10 cellular contexts compared by ENCODE assay signal in the genomic region with DNA sequence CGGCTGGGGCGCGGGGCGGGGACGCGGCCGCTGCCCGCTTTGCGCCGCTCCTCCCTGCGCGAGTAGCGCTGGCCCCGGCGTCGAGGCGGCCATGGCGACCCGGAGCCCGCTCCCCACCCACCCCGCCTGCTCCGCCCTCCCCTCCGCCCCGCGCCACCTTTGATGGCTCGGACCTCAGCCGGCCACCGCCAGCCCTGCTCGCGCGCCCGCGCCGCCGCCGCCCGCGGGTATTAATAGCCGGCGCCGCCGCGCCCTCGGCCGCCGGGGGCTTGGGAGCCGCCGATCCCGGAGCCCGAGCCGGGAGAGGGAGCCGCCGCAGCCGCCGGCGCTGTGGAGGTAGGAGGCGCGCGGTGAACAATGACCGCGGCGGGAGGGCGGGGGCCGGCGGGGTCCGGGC. TPM values are rescaled to one million over a fixed set of nuclear protein-coding genes. Genes with fewer than 3 reads are reported as not detected.
DNase-seq lines count a peak whose midpoint lies in the region; ATAC-seq and TF ChIP-seq lines count a peak whose summit lies in the region.
"Had no signal": no experiment of that assay in that cellular context is flagged by ENCODE, and none has a peak within 500 bp of the region (broad histone marks: within the 10 kb centered on the region; RNA-seq: fewer than 3 reads in every experiment).

No MANE protein-coding gene starts in this region.

- H3K36me3 Mint-ChIP-seq in activated T-helper 1 cell treated with anti-CD3 and anti-CD28 coated beads, Interleukin-12 subunit alpha, Interleukin-12 subunit beta, Interleukin-2, Interleukin-4 antibody, amounts not matched to agents 30 ng/mL and 10 ng/mL and 1 ng/mL, durations not matched to agents 14 hours and 24 hours and 36 hours (ENCODE audit: low read depth) = no peaks in the 10 kb centered on the region

- peak overlapping the region; percentile 81 for H3K4me3 ChIP-seq in epithelial cell of proximal tubule (ENCODE audit: low read depth, low read length)

- H3K4me3 Mint-ChIP-seq in activated T-helper 1 cell treated with anti-CD3 and anti-CD28 coated beads, Interleukin-12 subunit alpha, Interleukin-12 subunit beta, Interleukin-2, Interleukin-4 antibody, amounts not matched to agents 30 ng/mL and 10 ng/mL and 1 ng/mL, durations not matched to agents 14 hours and 24 hours and 36 hours = no peak overlapping the region

- intact Hi-C loops in posterior cingulate gyrus (cut with DNase I) = loop anchor here (2.0 to 5.0 kb wide), 2 partner anchors 166 to 254 kb away; no protein-coding TSS in a partner anchor
- intact Hi-C loops in activated T-helper 1 cell treated with anti-CD3 and anti-CD28 coated beads, Interleukin-12 subunit alpha, Interleukin-12 subunit beta, Interleukin-2, Interleukin-4 antibody, amounts not matched to agents 30 ng/mL and 10 ng/mL and 1 ng/mL, durations not matched to agents 14 hours and 24 hours and 36 hours (cut with micrococcal nuclease) = no loop called here

- no peak for DNase-seq in epithelial cell of proximal tubule (ENCODE audit: low read depth)
- DNase-seq in posterior cingulate gyrus = peak in 6 of 10 donors; percentile 5 to 84 (median 32)
- DNase-seq in NCI-H524 treated with DMSO at 0.1 percent for 48 hours (lab: John Stamatoyannopoulos, UW) = no peak
- DNase-seq in activated T-helper 1 cell treated with anti-CD3 and anti-CD28 coated beads, Interleukin-12 subunit alpha, Interleukin-12 subunit beta, Interleukin-2, Interleukin-4 antibody, amounts not matched to agents 30 ng/mL and 10 ng/mL and 1 ng/mL, durations not matched to agents 14 hours and 24 hours and 36 hours (ENCODE audit: low spot score) = no peak
- no peak for DNase-seq in NCI-H748 (lab: John Stamatoyannopoulos, UW; ENCODE audit: unreplicated experiment)
- DNase-seq in NCI-H1694 (lab: John Stamatoyannopoulos, UW) = no peak

- H3K27ac Mint-ChIP-seq in activated T-helper 1 cell treated with anti-CD3 and anti-CD28 coated beads, Interleukin-12 subunit alpha, Interleukin-12 subunit beta, Interleukin-2, Interleukin-4 antibody, amounts not matched to agents 30 ng/mL and 10 ng/mL and 1 ng/mL, durations not matched to agents 14 hours and 24 hours and 36 hours = no peak overlapping the region
- H3K27ac Mint-ChIP-seq: T-helper 1 cell treated with Interleukin-12 subunit alpha and Interleukin-12 subunit beta and Interleukin-4 antibody, amounts not matched to agents 30 μg/mL and 1 μg/mL, for 36 hours had no signal

- H3K27me3 Mint-ChIP-seq in activated T-helper 1 cell treated with anti-CD3 and anti-CD28 coated beads, Interleukin-12 subunit alpha, Interleukin-12 subunit beta, Interleukin-2, Interleukin-4 antibody, amounts not matched to agents 30 ng/mL and 10 ng/mL and 1 ng/mL, durations not matched to agents 14 hours and 24 hours and 36 hours (ENCODE audit: insufficient read depth) = peaks cover 63% of the 10 kb centered on the region

- TF ChIP-seq CTCF in epithelial cell of proximal tubule (conservative IDR thresholded peaks at IDR 0.05; ENCODE audit: low read depth, low read length) = no peak

- H3K9me3 Mint-ChIP-seq in activated T-helper 1 cell treated with anti-CD3 and anti-CD28 coated beads, Interleukin-12 subunit alpha, Interleukin-12 subunit beta, Interleukin-2, Interleukin-4 antibody, amounts not matched to agents 30 ng/mL and 10 ng/mL and 1 ng/mL, durations not matched to agents 14 hours and 24 hours and 36 hours = no peaks in the 10 kb centered on the region
- H3K9me3 Mint-ChIP-seq: nephron; T-helper 1 cell treated with Interleukin-12 subunit alpha and Interleukin-12 subunit beta and Interleukin-4 antibody, amounts not matched to agents 30 μg/mL and 1 μg/mL, for 36 hours had no signal

- ATAC-seq in GM19438 (IDR thresholded peaks at IDR 0.05; ENCODE audit: low read depth, unreplicated experiment) = peak; percentile 5
- peak; percentile 31 for ATAC-seq in HG03103 (IDR thresholded peaks at IDR 0.05; ENCODE audit: low read depth, unreplicated experiment)

- H3K4me1 Mint-ChIP-seq in activated T-helper 1 cell treated with anti-CD3 and anti-CD28 coated beads, Interleukin-12 subunit alpha, Interleukin-12 subunit beta, Interleukin-2, Interleukin-4 antibody, amounts not matched to agents 30 ng/mL and 10 ng/mL and 1 ng/mL, durations not matched to agents 14 hours and 24 hours and 36 hours (ENCODE audit: low read depth) = no peaks in the 10 kb centered on the region

RNA-seq across cellular contexts. Expression of a gene that starts 0.3 kb away (rescaled TPM):
- 75.7 and 97.0 TPM in 2 replicates for total RNA-seq in epithelial cell of proximal tubule
- total RNA-seq in activated T-helper 1 cell treated with anti-CD3 and anti-CD28 coated beads, Interleukin-12 subunit alpha, Interleukin-12 subunit beta, Interleukin-2, Interleukin-4 antibody, amounts not matched to agents 30 ng/mL and 10 ng/mL and 1 ng/mL, durations not matched to agents 14 hours and 24 hours and 36 hours = 0.34 and 0.42 TPM in 2 replicates

RNA-seq across cellular contexts. Expression of a gene that starts 33.9 kb away (rescaled TPM):
- not detected in 2 replicates for total RNA-seq in epithelial cell of proximal tubule
- not detected in 2 replicates for total RNA-seq in activated T-helper 1 cell treated with anti-CD3 and anti-CD28 coated beads, Interleukin-12 subunit alpha, Interleukin-12 subunit beta, Interleukin-2, Interleukin-4 antibody, amounts not matched to agents 30 ng/mL and 10 ng/mL and 1 ng/mL, durations not matched to agents 14 hours and 24 hours and 36 hours

Comparison
In these comparisons a context has a peak if more than half of its experiments do, and no peak if none do; other contexts are left out.
1. DNase-seq: peak in posterior cingulate gyrus (6 of 10); none in epithelial cell of proximal tubule (single experiment), NCI-H524 treated with DMSO at 0.1 percent for 48 hours (single experiment), activated T-helper 1 cell treated with anti-CD3 and anti-CD28 coated beads, Interleukin-12 subunit alpha, Interleukin-12 subunit beta, Interleukin-2, Interleukin-4 antibody, amounts not matched to agents 30 ng/mL and 10 ng/mL and 1 ng/mL, durations not matched to agents 14 hours and 24 hours and 36 hours (single experiment), NCI-H748 (single experiment) and NCI-H1694 (single experiment).
2. RNA of a gene that starts 0.3 kb away (total RNA-seq): 75.7 to 97.0 TPM in epithelial cell of proximal tubule; 0.34 to 0.42 TPM in activated T-helper 1 cell treated with anti-CD3 and anti-CD28 coated beads, Interleukin-12 subunit alpha, Interleukin-12 subunit beta, Interleukin-2, Interleukin-4 antibody, amounts not matched to agents 30 ng/mL and 10 ng/mL and 1 ng/mL, durations not matched to agents 14 hours and 24 hours and 36 hours; every median in the first group is over 10 times any median in the second.